In the genomic region with DNA sequence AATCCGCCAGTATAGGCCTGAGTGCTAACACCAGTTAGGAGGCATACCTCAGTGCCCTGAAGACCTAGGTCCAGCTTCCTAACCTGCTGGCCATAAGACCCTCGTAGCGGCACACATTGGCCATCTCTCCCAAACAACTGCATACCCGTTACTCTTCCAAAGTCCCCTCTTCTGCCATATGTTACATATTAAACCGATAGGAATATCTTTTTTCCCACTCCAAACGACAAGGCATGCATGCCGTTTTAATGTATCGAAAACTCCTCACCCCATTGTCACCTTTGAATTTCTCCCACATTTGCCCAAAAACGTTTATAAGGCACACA, we compare ENCODE assay signal across 8 cellular contexts. TPM values are rescaled to one million over a fixed set of nuclear protein-coding genes. Genes with fewer than 3 reads are reported as not detected.
A peak's percentile ranks its signal among the peaks of the same experiment; 100 is the strongest.
DNase-seq lines count a peak whose midpoint lies in the region; ATAC-seq and TF ChIP-seq lines count a peak whose summit lies in the region.

No MANE protein-coding gene starts in this region.

- TF ChIP-seq CTCF in heart left ventricle (IDR thresholded peaks at IDR 0.05): no peak
- no peak for TF ChIP-seq CTCF in liver (IDR thresholded peaks at IDR 0.05; ENCODE audit: low read depth, low read length, missing input control)
- no peak for TF ChIP-seq CTCF in body of pancreas (IDR thresholded peaks at IDR 0.05)

- H3K27me3 ChIP-seq in heart left ventricle: peaks cover 0 to 20% (median 0%) of the 10 kb centered on the region in 9 donors
- H3K27me3 ChIP-seq in liver (ENCODE audit: control insufficient read depth in 4 of 4, insufficient read depth in 4 of 4, low read length in 3 of 4): no peaks in the 10 kb centered on the region
- H3K27me3 ChIP-seq in body of pancreas: no peaks in the 10 kb centered on the region

- H3K4me1 ChIP-seq in heart left ventricle (peaks cover 0 to 36% (median 11%) of the 10 kb centered on the region in 12 donors), liver (ENCODE audit: control insufficient read depth in 4 of 4, insufficient read depth in 4 of 4, low read length in 3 of 4) (peaks cover 0 to 16% (median 14%) of the 10 kb centered on the region in 4 donors), urinary bladder (ENCODE audit: insufficient read depth) (no peaks in the 10 kb centered on the region), body of pancreas (peaks cover 48% of the 10 kb centered on the region)

- no peak for TF ChIP-seq POLR2A in heart left ventricle (IDR thresholded peaks at IDR 0.05)
- TF ChIP-seq POLR2A in body of pancreas (IDR thresholded peaks at IDR 0.05): no peak

- 53 to 57% (median 56%) methylated on average over 9 of the region's 9 CpGs for WGBS in heart left ventricle, 4 donors
- WGBS in liver: 57% methylated on average over 9 of the region's 9 CpGs
- 43% methylated on average over 9 of the region's 9 CpGs for WGBS in urinary bladder
- WGBS in body of pancreas, 2 donors: 42 to 43% methylated on average over 8 to 9 of the region's 9 CpGs

- H3K27me3 Mint-ChIP-seq in activated T-helper 2 cell treated with anti-CD3 and anti-CD28 coated beads, Interferon-gamma antibody, Interleukin-2, Interleukin-4, amounts not matched to agents 10 μg/mL and 5 μg/mL and 100 μg/mL, durations not matched to agents 14 hours and 24 hours and 36 hours (ENCODE audit: low read depth): peaks cover 11% of the 10 kb centered on the region

- H3K4me1 Mint-ChIP-seq in activated T-helper 2 cell treated with anti-CD3 and anti-CD28 coated beads, Interferon-gamma antibody, Interleukin-2, Interleukin-4, amounts not matched to agents 10 μg/mL and 5 μg/mL and 100 μg/mL, durations not matched to agents 14 hours and 24 hours and 36 hours (ENCODE audit: low read depth): peaks cover 23% of the 10 kb centered on the region

- H3K4me3 Mint-ChIP-seq in activated T-helper 2 cell treated with anti-CD3 and anti-CD28 coated beads, Interferon-gamma antibody, Interleukin-2, Interleukin-4, amounts not matched to agents 10 μg/mL and 5 μg/mL and 100 μg/mL, durations not matched to agents 14 hours and 24 hours and 36 hours (ENCODE audit: low read depth): peak overlapping the region; percentile 76

- H3K36me3 Mint-ChIP-seq in activated T-helper 2 cell treated with anti-CD3 and anti-CD28 coated beads, Interferon-gamma antibody, Interleukin-2, Interleukin-4, amounts not matched to agents 10 μg/mL and 5 μg/mL and 100 μg/mL, durations not matched to agents 14 hours and 24 hours and 36 hours (ENCODE audit: low read depth): peaks cover 3% of the 10 kb centered on the region

- no peaks in the 10 kb centered on the region for H3K9me3 Mint-ChIP-seq in activated T-helper 2 cell treated with anti-CD3 and anti-CD28 coated beads, Interferon-gamma antibody, Interleukin-2, Interleukin-4, amounts not matched to agents 10 μg/mL and 5 μg/mL and 100 μg/mL, durations not matched to agents 14 hours and 24 hours and 36 hours

- H3K9ac ChIP-seq in liver (ENCODE audit: low read depth in 1 of 2, low read length in 2 of 2): no peak overlapping the region

- no peak overlapping the region for H3K27ac Mint-ChIP-seq in activated T-helper 2 cell treated with anti-CD3 and anti-CD28 coated beads, Interferon-gamma antibody, Interleukin-2, Interleukin-4, amounts not matched to agents 10 μg/mL and 5 μg/mL and 100 μg/mL, durations not matched to agents 14 hours and 24 hours and 36 hours

- no peak for ATAC-seq in heart left ventricle
- no peak for ATAC-seq in Right ventricle myocardium superior (ENCODE audit: poor library complexity)
- ATAC-seq in body of pancreas: no peak

- peak overlapping the region in 4 of 12 donors; percentile 91 to 96 (median 94) for H3K27ac ChIP-seq in heart left ventricle
- H3K27ac ChIP-seq in liver (ENCODE audit: low read depth in 1 of 2, low read length in 2 of 2): no peak overlapping the region
- no peak overlapping the region for H3K27ac ChIP-seq in urinary bladder (ENCODE audit: low read depth)
- peak overlapping the region in 1 of 4 donors; percentile 93 for H3K27ac ChIP-seq in body of pancreas

- DNase-seq in heart left ventricle (no peak), Right ventricle myocardium superior (no peak), NCI-H2081 treated with DMSO at 0.1 percent for 48 hours (lab: John Stamatoyannopoulos, UW) (no peak), body of pancreas (no peak), dermis blood vessel endothelial cell (no peak)
- no peak for DNase-seq in activated T-helper 2 cell treated with anti-CD3 and anti-CD28 coated beads, Interferon-gamma antibody, Interleukin-2, Interleukin-4, amounts not matched to agents 10 μg/mL and 5 μg/mL and 100 μg/mL, durations not matched to agents 14 hours and 24 hours and 36 hours (ENCODE audit: low spot score)

- TF ChIP-seq RAD21 in liver (IDR thresholded peaks at IDR 0.05): no peak

- H3K36me3 ChIP-seq in heart left ventricle: peaks cover 0 to 4% (median 0%) of the 10 kb centered on the region in 9 donors
- no peaks in the 10 kb centered on the region for H3K36me3 ChIP-seq in liver (ENCODE audit: control insufficient read depth in 4 of 4, insufficient read depth in 3 of 4, low read depth in 1 of 4, low read length in 3 of 4)
- H3K36me3 ChIP-seq in urinary bladder (ENCODE audit: insufficient read depth): no peaks in the 10 kb centered on the region
- no peaks in the 10 kb centered on the region for H3K36me3 ChIP-seq in body of pancreas (replicated peaks in 1 of 2; ENCODE audit: insufficient read depth in 1 of 2, low read depth in 2 of 2)

- peak overlapping the region in 8 of 12 donors; percentile 71 to 100 (median 90) for H3K4me3 ChIP-seq in heart left ventricle
- H3K4me3 ChIP-seq in liver (ENCODE audit: low read depth in 1 of 3, low read length in 3 of 3): peak overlapping the region in 2 of 3 donors; percentile 74 to 91
- H3K4me3 ChIP-seq in urinary bladder (ENCODE audit: low read depth, low read length): peak overlapping the region; percentile 97
- no peak overlapping the region for H3K4me3 ChIP-seq in body of pancreas

- H3K9me3 ChIP-seq in heart left ventricle: no peaks in the 10 kb centered on the region
- no peaks in the 10 kb centered on the region for H3K9me3 ChIP-seq in liver (ENCODE audit: control insufficient read depth in 4 of 4, low read length in 3 of 4)
- no peaks in the 10 kb centered on the region for H3K9me3 ChIP-seq in body of pancreas

- intact Hi-C loops in heart left ventricle (cut with DNase I): loop anchor here in 4 of 10 donors (5.0 to 10.0 kb wide), 4 partner anchors 173 to 613 kb away; no protein-coding TSS in a partner anchor
- intact Hi-C loops in Right ventricle myocardium superior (cut with DNase I): loop anchor here (10.0 kb wide), 1 partner anchor 613 kb away; no protein-coding TSS in a partner anchor
- intact Hi-C loops in activated T-helper 2 cell treated with anti-CD3 and anti-CD28 coated beads, Interferon-gamma antibody, Interleukin-2, Interleukin-4, amounts not matched to agents 10 μg/mL and 5 μg/mL and 100 μg/mL, durations not matched to agents 14 hours and 24 hours and 36 hours (cut with micrococcal nuclease): no loop called here
- intact Hi-C loops in body of pancreas (cut with DNase I): no loop called here

TF ChIP-seq in liver, 16 proteins besides CTCF, POLR2A, EP300 and RAD21:
- TF ChIP-seq HNF4A (conservative IDR thresholded peaks at IDR 0.05): no peak

RNA-seq across cellular contexts. Expression of a gene that starts 0.7 kb away (rescaled TPM):
- total RNA-seq in heart left ventricle: 10 to 100 TPM in 6 of 9 donors, 1 to 10 TPM in 3; 5.7 to 24.0 (median 12.9) TPM
- 10 to 100 TPM in 1 of 2 donors, 1 to 10 TPM in 1; 5.6 to 20.0 TPM for polyA plus RNA-seq in heart left ventricle
- total RNA-seq in Right ventricle myocardium superior: 20.7 TPM
- 6.8 and 7.4 TPM in 2 replicates for total RNA-seq in activated T-helper 2 cell treated with anti-CD3 and anti-CD28 coated beads, Interferon-gamma antibody, Interleukin-2, Interleukin-4, amounts not matched to agents 10 μg/mL and 5 μg/mL and 100 μg/mL, durations not matched to agents 14 hours and 24 hours and 36 hours
- 1 to 10 TPM; 1.0 to 3.5 TPM for total RNA-seq in liver
- 1 to 10 TPM in 1 of 2 donors, under 1 TPM in 1; 0.33 to 1.9 TPM for polyA plus RNA-seq in liver
- 23.4 TPM for total RNA-seq in urinary bladder
- polyA plus RNA-seq in urinary bladder: 25.4 TPM
- total RNA-seq in body of pancreas: 10 to 100 TPM in 1 of 2 donors, 1 to 10 TPM in 1; 5.4 to 16.2 TPM
- 3.1 and 3.6 TPM in 2 replicates for total RNA-seq in dermis blood vessel endothelial cell

Comparison
In these comparisons a context has a peak if more than half of its experiments do, and no peak if none do; other contexts are left out.
1. H3K4me3 ChIP-seq: peak in heart left ventricle (8 of 12), liver (2 of 3) and urinary bladder (single experiment); none in body of pancreas (0 of 2).